Comparison of ENCODE assay signal across 25 cellular contexts in genomic region chr2:88416016-88416663, GRCh38. TPM values are rescaled to one million over a fixed set of nuclear protein-coding genes. Genes with fewer than 3 reads are reported as not detected.
DNase-seq lines count a peak whose midpoint lies in the region; ATAC-seq, FAIRE-seq and TF ChIP-seq lines count a peak whose summit lies in the region.
"Had no signal": no experiment of that assay in that cellular context is flagged by ENCODE, and none has a peak within 500 bp of the region (broad histone marks: within the 10 kb centered on the region; RNA-seq: fewer than 3 reads in every experiment).

No MANE protein-coding gene starts in this region.

- H4K5ac ChIP-seq in H1 (ENCODE audit: insufficient read length, low read depth, low read length): peak overlapping the region; percentile 58

- peak overlapping the region; percentile 32 for H3K4me3 ChIP-seq in HUES48 (ENCODE audit: low read depth, low read length)
- peak overlapping the region in 2 of 4 experiments; percentile 11 to 29; a peak in 3 of 8 replicates for H3K4me3 ChIP-seq in H1 (ENCODE audit: extremely low read depth in 1 of 4, insufficient read depth in 2 of 4, low read depth in 3 of 4, low read length in 4 of 4)
- H3K4me3 ChIP-seq in iPS-18a (ENCODE audit: low read length): peak overlapping the region; percentile 7
- H3K4me3 ChIP-seq: BLaER1 had no signal

- H2BK5ac ChIP-seq in H1 (ENCODE audit: low read depth, low read length): peak overlapping the region; percentile 46; the same call in 1 of the 2 replicates

- no peak for ATAC-seq in activated CD8-positive, alpha-beta T cell treated with anti-CD3 and anti-CD28 coated beads, Interleukin-2, amount 10 ng/mL, durations not matched to agents 7 days and 5 days
- ATAC-seq in activated CD4-positive, alpha-beta T cell treated with anti-CD3 and anti-CD28 coated beads for 36 hours: no peak
- ATAC-seq: PC-3 had no signal

- H4K8ac ChIP-seq in H1 (ENCODE audit: extremely low read depth, insufficient read depth, low read length): no peak overlapping the region

- H3K4me1 ChIP-seq in HUES48 (ENCODE audit: control insufficient read depth, insufficient read depth, low read length) (peaks cover 29% of the 10 kb centered on the region), H1 (replicated peaks in 1 of 4; ENCODE audit: control insufficient read depth in 3 of 4, insufficient read depth in 4 of 4, low read length in 3 of 4) (peaks cover 10 to 22% (median 16%) of the 10 kb centered on the region in 4 experiments; a peak in 6 of 7 replicates), iPS-18a (ENCODE audit: control insufficient read depth, low read depth, low read length) (peaks cover 28% of the 10 kb centered on the region)
- H3K4me1 ChIP-seq: BLaER1 had no signal

- no peak overlapping the region; the same call in 1 of the 2 replicates for H3K9ac ChIP-seq in HUES48 (ENCODE audit: low read depth, low read length)
- H3K9ac ChIP-seq in H1 (replicated peaks in 1 of 4; ENCODE audit: extremely low read depth in 1 of 4, low read depth in 3 of 4, low read length in 3 of 4): no peak overlapping the region
- no peak overlapping the region for H3K9ac ChIP-seq in iPS-18a (ENCODE audit: low read length)
- H3K9ac ChIP-seq: BLaER1 had no signal

- H3K9me3 Mint-ChIP-seq in nephron progenitor cell: no peaks in the 10 kb centered on the region
- no peaks in the 10 kb centered on the region for H3K9me3 Mint-ChIP-seq in activated CD8-positive, alpha-beta T cell treated with anti-CD3 and anti-CD28 coated beads, Interleukin-2, amount 10 ng/mL, durations not matched to agents 7 days and 5 days (ENCODE audit: insufficient read depth)
- no peaks in the 10 kb centered on the region for H3K9me3 Mint-ChIP-seq in activated CD4-positive, alpha-beta T cell treated with anti-CD3 and anti-CD28 coated beads for 36 hours (ENCODE audit: low read depth)
- H3K9me3 Mint-ChIP-seq: CD4-positive, alpha-beta memory T cell had no signal

- FAIRE-seq in H1 (lab: Jason Lieb, UNC): peak; percentile 92
- FAIRE-seq: G401.6, GM12892 had no signal

- peak overlapping the region; percentile 78 for H2BK15ac ChIP-seq in H1 (ENCODE audit: low read length)

- TF ChIP-seq EP300 in H1 (IDR thresholded peaks at IDR 0.05; ENCODE audit: borderline replicate concordance in 1 of 2, low read depth in 2 of 2, low read length in 2 of 2): peak in 1 of 2 experiments; percentile 43; a peak in 1 of 3 replicates

- H3K14ac ChIP-seq in H1 (ENCODE audit: insufficient read length): no peak overlapping the region

- TF ChIP-seq RAD21 in H1 (IDR thresholded peaks at IDR 0.05 in 1 of 2, conservative IDR thresholded peaks at IDR 0.05 in 1 of 2; ENCODE audit: low read depth in 2 of 2, low read length in 2 of 2): peak in 1 of 2 experiments; percentile 13; a peak in 1 of 4 replicates

- H2BK20ac ChIP-seq in H1 (ENCODE audit: low read length): 0 out of 2 replicates have a peak overlapping the region, but pooled peaks have one; percentile 75

- intact Hi-C loops in activated CD4-positive, alpha-beta T cell treated with anti-CD3 and anti-CD28 coated beads for 36 hours (cut with DNase I, micrococcal nuclease): no loop called here

- H3K79me1 ChIP-seq in H1 (ENCODE audit: low read depth, low read length): no peaks in the 10 kb centered on the region

- H3K27me3 Mint-ChIP-seq in nephron progenitor cell (ENCODE audit: low read depth, poor library complexity): peaks cover 9% of the 10 kb centered on the region
- peaks cover 8% of the 10 kb centered on the region for H3K27me3 Mint-ChIP-seq in activated CD8-positive, alpha-beta T cell treated with anti-CD3 and anti-CD28 coated beads, Interleukin-2, amount 10 ng/mL, durations not matched to agents 7 days and 5 days (ENCODE audit: low read depth)
- H3K27me3 Mint-ChIP-seq in activated CD4-positive, alpha-beta T cell treated with anti-CD3 and anti-CD28 coated beads for 36 hours: peaks cover 8% of the 10 kb centered on the region

- WGBS in H1 (ENCODE audit: extremely low coverage in 1 of 2, insufficient coverage in 1 of 2, insufficient read length in 1 of 2, insufficient replicate concordance in 2 of 2, low coverage in 1 of 2, low lambda C conversion rate in 2 of 2, missing lambda C conversion rate in 1 of 2), 2 experiments: 6% methylated on average over 6 of the region's 6 CpGs; no CpG with 5 or more reads in 1 of the 2 experiments

- H3K79me2 ChIP-seq in H1 (ENCODE audit: control insufficient read depth in 1 of 2, insufficient read depth in 2 of 2, low read length in 2 of 2): no peaks in the 10 kb centered on the region

- no peak for TF ChIP-seq POLR2A in H1 (IDR thresholded peaks at IDR 0.05; ENCODE audit: control extremely low read depth in 1 of 2, low read depth in 2 of 2, low read length in 2 of 2)

- H3K4ac ChIP-seq in H1 (replicated peaks; ENCODE audit: insufficient read length, low read depth, low read length): peak overlapping the region; percentile 15

- H3K18ac ChIP-seq in H1 (ENCODE audit: extremely low read depth, low read length): peak overlapping the region; percentile 88

- H3K23me2 ChIP-seq in H1 (ENCODE audit: low read depth, low read length): no peaks in the 10 kb centered on the region

- H3K36me3 Mint-ChIP-seq in nephron progenitor cell (ENCODE audit: low read depth): no peaks in the 10 kb centered on the region
- H3K36me3 Mint-ChIP-seq in activated CD8-positive, alpha-beta T cell treated with anti-CD3 and anti-CD28 coated beads, Interleukin-2, amount 10 ng/mL, durations not matched to agents 7 days and 5 days (ENCODE audit: low read depth): no peaks in the 10 kb centered on the region
- H3K36me3 Mint-ChIP-seq in activated CD4-positive, alpha-beta T cell treated with anti-CD3 and anti-CD28 coated beads for 36 hours (ENCODE audit: low read depth): no peaks in the 10 kb centered on the region
- H3K36me3 Mint-ChIP-seq: CD4-positive, alpha-beta memory T cell had no signal

- DNase-seq in H1 (ENCODE audit: low read depth in 1 of 2, low spot score in 2 of 2): peak; percentile 43 to 64
- DNase-seq in nephron progenitor cell: no peak
- no peak for DNase-seq in AG08396 (ENCODE audit: low spot score)
- no peak for DNase-seq in activated CD8-positive, alpha-beta T cell treated with anti-CD3 and anti-CD28 coated beads, Interleukin-2, amount 10 ng/mL, durations not matched to agents 7 days and 5 days
- no peak for DNase-seq in NCI-H510A (lab: John Stamatoyannopoulos, UW)
- no peak for DNase-seq in activated CD4-positive, alpha-beta T cell treated with anti-CD3 and anti-CD28 coated beads for 36 hours
- DNase-seq: CD4-positive, alpha-beta memory T cell; DMS153; KBM-7; MM.1S; NCI-H1048; NCI-H1436; NCI-H187 treated with DMSO at 0.1 percent for 48 hours; NCI-H2107; NCI-H524; NCI-H774; PC-3; Right ventricle myocardium superior had no signal

- H3K4me1 Mint-ChIP-seq in nephron progenitor cell: no peaks in the 10 kb centered on the region
- no peaks in the 10 kb centered on the region for H3K4me1 Mint-ChIP-seq in activated CD8-positive, alpha-beta T cell treated with anti-CD3 and anti-CD28 coated beads, Interleukin-2, amount 10 ng/mL, durations not matched to agents 7 days and 5 days (ENCODE audit: low read depth)
- no peaks in the 10 kb centered on the region for H3K4me1 Mint-ChIP-seq in activated CD4-positive, alpha-beta T cell treated with anti-CD3 and anti-CD28 coated beads for 36 hours
- H3K4me1 Mint-ChIP-seq: CD4-positive, alpha-beta memory T cell had no signal

- H3K4me2 ChIP-seq in H1 (ENCODE audit: insufficient read depth in 1 of 2, low read depth in 2 of 2, low read length in 2 of 2): peak overlapping the region; percentile 37 to 70
- H3K4me2 ChIP-seq: BLaER1 had no signal

- CTCF ChIA-PET in H1 (lab: Charles Lee; ENCODE audit: partially characterized antibody): interaction anchor here (1.0 to 2.8 kb wide), 5 partner anchors 28 to 226 kb away, joined by 3 to 10 read pairs (median 5); no protein-coding TSS in a partner anchor
- CTCF ChIA-PET in activated CD8-positive, alpha-beta T cell treated with anti-CD3 and anti-CD28 coated beads, Interleukin-2, amount 10 ng/mL, durations not matched to agents 7 days and 5 days (lab: Charles Lee): no interaction called here
- CTCF ChIA-PET in activated CD4-positive, alpha-beta T cell treated with anti-CD3 and anti-CD28 coated beads for 36 hours (lab: Charles Lee): no interaction called here

- peak overlapping the region; percentile 74 for H3K27ac Mint-ChIP-seq in nephron progenitor cell
- H3K27ac Mint-ChIP-seq in activated CD8-positive, alpha-beta T cell treated with anti-CD3 and anti-CD28 coated beads, Interleukin-2, amount 10 ng/mL, durations not matched to agents 7 days and 5 days: no peak overlapping the region
- H3K27ac Mint-ChIP-seq in activated CD4-positive, alpha-beta T cell treated with anti-CD3 and anti-CD28 coated beads for 36 hours: no peak overlapping the region
- H3K27ac Mint-ChIP-seq: CD4-positive, alpha-beta memory T cell had no signal

- peak overlapping the region; percentile 75 for H4K91ac ChIP-seq in H1 (replicated peaks; ENCODE audit: insufficient read length, low read length)

- H2BK12ac ChIP-seq in H1 (ENCODE audit: low read depth, low read length): peak overlapping the region; percentile 41

- TF ChIP-seq CTCF in H1 (IDR thresholded peaks at IDR 0.05; ENCODE audit: control extremely low read depth in 1 of 3, insufficient read depth in 1 of 3, low read depth in 1 of 3, low read length in 3 of 3) (no peak), nephron progenitor cell (IDR thresholded peaks at IDR 0.05) (no peak)

- H2BK120ac ChIP-seq in H1 (replicated peaks; ENCODE audit: low read depth, low read length): peak overlapping the region; percentile 2

- H3K9me3 ChIP-seq in HUES48 (ENCODE audit: control insufficient read depth, insufficient read depth, low read length): no peaks in the 10 kb centered on the region
- no peaks in the 10 kb centered on the region for H3K9me3 ChIP-seq in H1 (ENCODE audit: insufficient read depth in 2 of 2, low read depth in 1 of 2, low read length in 1 of 2)
- no peaks in the 10 kb centered on the region for H3K9me3 ChIP-seq in iPS-18a (ENCODE audit: control insufficient read depth, low read depth, low read length)
- H3K9me3 ChIP-seq: BLaER1 had no signal

- H3K4me3 Mint-ChIP-seq in nephron progenitor cell: no peak overlapping the region
- no peak overlapping the region for H3K4me3 Mint-ChIP-seq in activated CD8-positive, alpha-beta T cell treated with anti-CD3 and anti-CD28 coated beads, Interleukin-2, amount 10 ng/mL, durations not matched to agents 7 days and 5 days
- H3K4me3 Mint-ChIP-seq in activated CD4-positive, alpha-beta T cell treated with anti-CD3 and anti-CD28 coated beads for 36 hours: no peak overlapping the region
- H3K4me3 Mint-ChIP-seq: CD4-positive, alpha-beta memory T cell had no signal

- no peak overlapping the region; the same call in 1 of the 2 replicates for H2AFZ ChIP-seq in H1 (ENCODE audit: low read length)

- H2AK5ac ChIP-seq in H1 (ENCODE audit: low read depth, low read length): no peak overlapping the region

- no peaks in the 10 kb centered on the region for H4K20me1 ChIP-seq in H1 (replicated peaks in 1 of 2; ENCODE audit: control insufficient read depth in 1 of 2, insufficient read depth in 2 of 2, low read length in 2 of 2)
- H4K20me1 ChIP-seq: BLaER1 had no signal

- H3K56ac ChIP-seq in H1 (replicated peaks; ENCODE audit: insufficient read length, low read depth, low read length): no peak overlapping the region

- POLR2A ChIA-PET in H1 (lab: Charles Lee; ENCODE audit: partially characterized antibody): interaction anchor here (1.0 to 2.3 kb wide), 6 partner anchors 12 to 66 kb away, joined by 3 to 7 read pairs (median 5); no protein-coding TSS in a partner anchor
- POLR2A ChIA-PET in activated CD8-positive, alpha-beta T cell treated with anti-CD3 and anti-CD28 coated beads, Interleukin-2, amount 10 ng/mL, durations not matched to agents 7 days and 5 days (lab: Charles Lee): no interaction called here
- POLR2A ChIA-PET in activated CD4-positive, alpha-beta T cell treated with anti-CD3 and anti-CD28 coated beads for 36 hours (lab: Charles Lee): no interaction called here

- H3K27ac ChIP-seq in HUES48 (ENCODE audit: low read depth, low read length) (peak overlapping the region; percentile 65), H1 (ENCODE audit: low read depth, low read length) (peak overlapping the region; percentile 49; the same call in 1 of the 2 replicates), iPS-18a (ENCODE audit: low read length) (no peak overlapping the region)
- H3K27ac ChIP-seq: BLaER1 had no signal

- no peaks in the 10 kb centered on the region for H3K36me3 ChIP-seq in HUES48 (ENCODE audit: control insufficient read depth, insufficient read depth, low read length)
- H3K36me3 ChIP-seq in H1 (ENCODE audit: control insufficient read depth in 2 of 4, insufficient read depth in 4 of 4, low read length in 3 of 4): no peaks in the 10 kb centered on the region
- H3K36me3 ChIP-seq in iPS-18a (ENCODE audit: control insufficient read depth, low read depth, low read length): no peaks in the 10 kb centered on the region
- H3K36me3 ChIP-seq: BLaER1 had no signal

- H3K27me3 ChIP-seq in HUES48 (ENCODE audit: control insufficient read depth, insufficient read depth, low read length) (no peaks in the 10 kb centered on the region), H1 (replicated peaks in 1 of 4; ENCODE audit: control insufficient read depth in 3 of 4, extremely low read depth in 1 of 4, insufficient read depth in 3 of 4, low read length in 3 of 4) (no peaks in the 10 kb centered on the region), iPS-18a (ENCODE audit: control insufficient read depth, insufficient read depth, low read length) (no peaks in the 10 kb centered on the region)
- H3K27me3 ChIP-seq: BLaER1 had no signal

- H3K23ac ChIP-seq in H1 (ENCODE audit: insufficient read length): no peak overlapping the region

RNA-seq across cellular contexts. Expression of gene FOXI3, which starts 36.4 kb away (rescaled TPM):
- total RNA-seq in H1 (2021; fragmentation: NEBNext Ultra II Directional; extraction: Animal tissue kit (Norgen Biotek cat#: 25700)): 15.9 and 17.1 TPM in 2 replicates
- 6.8 and 9.8 TPM in 2 replicates for polyA plus RNA-seq in H1 (2011; rRNA removed)
- 6.3 TPM for polyA plus RNA-seq in H1 (2011; cell fraction: cytosol; rRNA removed)
- 5.4 TPM for polyA plus RNA-seq in H1 (2011; cell fraction: nucleus; rRNA removed)
- 9.7 to 12.7 TPM (median 12.4 TPM) in 4 replicates for polyA plus RNA-seq in H1 (2012, experiment 1 of 2)
- polyA plus RNA-seq in H1 (2012, experiment 2 of 2): 11.5 TPM
- 2.0 TPM for polyA plus RNA-seq in H1 (2013, experiment 1 of 2)
- polyA plus RNA-seq in H1 (2013, experiment 2 of 2): 2.2 TPM
- polyA minus RNA-seq in H1 (2011; rRNA and poly(A)+ RNA removed): 8.4 and 9.1 TPM in 2 replicates
- polyA minus RNA-seq in H1 (2011; cell fraction: cytosol; rRNA and poly(A)+ RNA removed): 14.8 TPM
- 10.7 TPM for polyA minus RNA-seq in H1 (2011; cell fraction: nucleus; rRNA and poly(A)+ RNA removed)
- total RNA-seq in activated CD8-positive, alpha-beta T cell treated with anti-CD3 and anti-CD28 coated beads, Interleukin-2, amount 10 ng/mL, durations not matched to agents 7 days and 5 days: not detected
- not detected for total RNA-seq in activated CD4-positive, alpha-beta T cell treated with anti-CD3 and anti-CD28 coated beads for 36 hours
- total RNA-seq: CD4-positive, alpha-beta memory T cell; H4; PC-3; Right ventricle myocardium superior; RPMI7951 had no signal
- polyA plus RNA-seq: CD4-positive, alpha-beta memory T cell had no signal

Comparison
In these comparisons a context has a peak if more than half of its experiments do, and no peak if none do; other contexts are left out.
1. DNase-seq: peak in H1 (2 of 2); none in nephron progenitor cell (single experiment), AG08396 (single experiment), activated CD8-positive, alpha-beta T cell treated with anti-CD3 and anti-CD28 coated beads, Interleukin-2, amount 10 ng/mL, durations not matched to agents 7 days and 5 days (single experiment), NCI-H510A (single experiment) and activated CD4-positive, alpha-beta T cell treated with anti-CD3 and anti-CD28 coated beads for 36 hours (single experiment).
2. RNA of gene FOXI3, which starts 36.4 kb away (total RNA-seq): 15.9 to 17.1 TPM in H1; not detected in activated CD8-positive, alpha-beta T cell treated with anti-CD3 and anti-CD28 coated beads, Interleukin-2, amount 10 ng/mL, durations not matched to agents 7 days and 5 days and not detected in activated CD4-positive, alpha-beta T cell treated with anti-CD3 and anti-CD28 coated beads for 36 hours; every median in the first group is over 10 times any median in the second.